27 cellular contexts compared by ENCODE assay signal in genomic region chr5:9183306-9183705, GRCh38.
"Had no signal": no experiment of that assay in that cellular context is flagged by ENCODE, and none has a peak within 500 bp of the region (broad histone marks: within the 10 kb centered on the region; RNA-seq: fewer than 3 reads in every experiment).

No MANE protein-coding gene starts in this region.

- ATAC-seq: activated naive CD4-positive, alpha-beta T cell treated with anti-CD3 and anti-CD28 coated beads, Interleukin-2, amount 50 U/mL, for 72 hours; activated naive CD8-positive, alpha-beta T cell treated with anti-CD3 and anti-CD28 coated beads, Interleukin-2, amount 50 U/mL, for 24 hours; activated T-cell treated with anti-CD3 and anti-CD28 coated beads, Interleukin-2, amount 50 U/mL, for 4 hours; body of pancreas; T-cell had no signal

- H3K4me1 ChIP-seq: ascending aorta, body of pancreas, Peyer's patch had no signal

- DNase-seq: activated CD4-positive, alpha-beta memory T cell treated with anti-CD3 and anti-CD28 coated beads for 36 hours; activated CD4-positive, alpha-beta T cell treated with anti-CD3 and anti-CD28 coated beads, Interleukin-2, amount 10 ng/mL, durations not matched to agents 7 days and 5 days; activated CD4-positive, CD25-positive, alpha-beta regulatory T cell; activated CD8-positive, alpha-beta memory T cell treated with anti-CD3 and anti-CD28 coated beads for 24 hours; activated effector memory CD4-positive, alpha-beta T cell treated with anti-CD3 and anti-CD28 coated beads, Interleukin-2, amount 50 U/mL, for 16 hours; activated naive CD4-positive, alpha-beta T cell treated with Interleukin-2 at 50 U/mL for 16 hours; activated naive CD8-positive, alpha-beta T cell treated with anti-CD3 and anti-CD28 coated beads, Interleukin-2, amount 50 U/mL, for 24 hours; activated T-cell treated with anti-CD3 and anti-CD28 coated beads, Interleukin-2, amount 50 U/mL, for 4 hours; amniotic stem cell; body of pancreas; Kasumi-1; NCI-H1105 treated with DMSO at 0.1 percent for 48 hours; NCI-H1436 treated with DMSO at 0.1 percent for 48 hours; NCI-H1930; NCI-H2171; NCI-H2227 treated with DMSO at 0.1 percent for 48 hours; NCI-H446 treated with DMSO at 0.1 percent for 48 hours; NCI-H524 treated with DMSO at 0.1 percent for 48 hours; NCI-H82; Peyer's patch; T-cell; T-helper 2 cell; T1000 had no signal

- H3K9me3 ChIP-seq: ascending aorta, body of pancreas, Peyer's patch had no signal

- H3K4me3 ChIP-seq: ascending aorta, body of pancreas, Peyer's patch, SK-N-MC had no signal

- H3K27me3 ChIP-seq: ascending aorta, body of pancreas, Peyer's patch had no signal

- H3K27ac ChIP-seq: ascending aorta, body of pancreas, Peyer's patch, SK-N-MC, VCaP had no signal

- H3K36me3 ChIP-seq: ascending aorta, Peyer's patch had no signal
